In the genomic region with DNA sequence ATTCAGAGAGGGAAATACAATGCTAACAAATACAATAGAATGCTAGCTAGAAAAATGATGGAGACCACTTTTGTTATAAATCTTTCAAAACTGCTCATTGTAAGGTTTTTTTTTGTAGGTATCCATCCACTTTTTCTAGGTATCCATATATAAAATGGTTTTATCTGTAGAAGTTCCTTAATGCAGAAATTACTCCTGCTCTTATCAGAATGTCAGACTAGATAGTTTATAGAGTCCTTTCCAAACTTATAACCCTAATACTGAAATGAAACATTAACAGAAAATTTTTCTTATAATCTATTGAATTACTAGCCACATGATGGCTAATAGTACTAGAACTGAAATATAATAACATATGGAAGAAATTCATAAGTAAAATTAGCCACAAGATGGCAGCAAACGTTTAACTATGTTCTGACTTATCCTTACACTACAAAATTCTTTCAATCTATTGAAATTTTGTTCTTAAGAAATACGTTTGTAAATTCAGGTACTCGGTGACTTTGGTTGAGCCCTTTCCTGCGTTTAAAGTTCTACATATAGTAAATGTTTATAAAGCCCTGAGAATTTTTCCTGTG, we compare ENCODE assay signal across 8 cellular contexts. TPM values are rescaled to one million over a fixed set of nuclear protein-coding genes. Genes with fewer than 3 reads are reported as not detected.
DNase-seq lines count a peak whose midpoint lies in the region; ATAC-seq, FAIRE-seq and TF ChIP-seq lines count a peak whose summit lies in the region.

No MANE protein-coding gene starts in this region.

- peak; percentile 100 for FAIRE-seq in islet of Langerhans (lab: Jason Lieb, UNC)

- no peak overlapping the region for H3K27ac ChIP-seq in MM.1S (ENCODE audit: low read length)
- no peak overlapping the region for H3K27ac ChIP-seq in gastrocnemius medialis
- no peak overlapping the region for H3K27ac ChIP-seq in sigmoid colon

- in situ Hi-C loops in gastrocnemius medialis (cut with MboI; ENCODE audit: low sequenced_read_pairs in 4 of 4) = no loop called here

- H3K9me3 ChIP-seq in MM.1S (replicated peaks; ENCODE audit: insufficient read depth, low read length) = no peaks in the 10 kb centered on the region
- H3K9me3 ChIP-seq in gastrocnemius medialis = no peaks in the 10 kb centered on the region
- no peaks in the 10 kb centered on the region for H3K9me3 ChIP-seq in sigmoid colon

- TF ChIP-seq POLR2A in gastrocnemius medialis (IDR thresholded peaks at IDR 0.05) = no peak
- TF ChIP-seq POLR2A in sigmoid colon (IDR thresholded peaks at IDR 0.05) = no peak

- CTCF ChIA-PET in activated CD4-positive, alpha-beta T cell treated with anti-CD3 and anti-CD28 coated beads, Interleukin-2, amount 10 ng/mL, durations not matched to agents 7 days and 5 days (lab: Charles Lee) = no interaction called here

- intact Hi-C loops in gastrocnemius medialis (cut with DNase I; ENCODE audit: low total_unique reads) (no loop called here), sigmoid colon (cut with DNase I) (no loop called here)

- H3F3A ChIP-seq in MM.1S (ENCODE audit: insufficient read depth, low read length) = no peaks in the 10 kb centered on the region; the same call in 1 of the 2 replicates

- 62 to 76% methylated on average over 4 of the region's 4 CpGs for WGBS in sigmoid colon, 2 donors

- ATAC-seq in gastrocnemius medialis = no peak

- no peaks in the 10 kb centered on the region for H3K9me2 ChIP-seq in MM.1S (replicated peaks; ENCODE audit: insufficient read depth, low read length)

- no peaks in the 10 kb centered on the region for H3K9me3 Mint-ChIP-seq in activated CD4-positive, alpha-beta T cell treated with anti-CD3 and anti-CD28 coated beads, Interleukin-2, amount 10 ng/mL, durations not matched to agents 7 days and 5 days

- H3K27me3 ChIP-seq in MM.1S (replicated peaks; ENCODE audit: insufficient read depth, low read length) (no peaks in the 10 kb centered on the region), gastrocnemius medialis (no peaks in the 10 kb centered on the region), sigmoid colon (no peaks in the 10 kb centered on the region)

- no peak overlapping the region for H3K27ac Mint-ChIP-seq in activated CD4-positive, alpha-beta T cell treated with anti-CD3 and anti-CD28 coated beads, Interleukin-2, amount 10 ng/mL, durations not matched to agents 7 days and 5 days

- H2AFZ ChIP-seq in MM.1S (ENCODE audit: low read length) = no peak overlapping the region

- DNase-seq in NOMO-1 treated with DMSO at 0.1 percent for 48 hours (lab: John Stamatoyannopoulos, UW; ENCODE audit: unreplicated experiment) (peak; percentile 14), NOMO-1 treated with dmso at 0.1 percent for 144 hours (lab: John Stamatoyannopoulos, UW; ENCODE audit: unreplicated experiment) (no peak), MM.1S (peak; percentile 66), SW480 (ENCODE audit: low spot score) (peak; percentile 34), gastrocnemius medialis (no peak), sigmoid colon (no peak)
- DNase-seq in activated CD4-positive, alpha-beta T cell treated with anti-CD3 and anti-CD28 coated beads, Interleukin-2, amount 10 ng/mL, durations not matched to agents 7 days and 5 days = no peak

- H3K36me3 ChIP-seq in MM.1S (replicated peaks; ENCODE audit: insufficient read depth, low read length) (peaks cover 10% of the 10 kb centered on the region; the same call in 1 of the 2 replicates), gastrocnemius medialis (no peaks in the 10 kb centered on the region), sigmoid colon (peaks cover 0 to 8% (median 0%) of the 10 kb centered on the region in 4 donors)

- peaks cover 22% of the 10 kb centered on the region for H3K36me3 Mint-ChIP-seq in activated CD4-positive, alpha-beta T cell treated with anti-CD3 and anti-CD28 coated beads, Interleukin-2, amount 10 ng/mL, durations not matched to agents 7 days and 5 days (ENCODE audit: low read depth)

- no peak overlapping the region for H3K4me2 ChIP-seq in MM.1S (ENCODE audit: low read depth, low read length)

- H3K27me3 Mint-ChIP-seq in activated CD4-positive, alpha-beta T cell treated with anti-CD3 and anti-CD28 coated beads, Interleukin-2, amount 10 ng/mL, durations not matched to agents 7 days and 5 days = no peaks in the 10 kb centered on the region

- no peak for TF ChIP-seq EP300 in sigmoid colon (IDR thresholded peaks at IDR 0.05)

- no peaks in the 10 kb centered on the region for H3K4me1 Mint-ChIP-seq in activated CD4-positive, alpha-beta T cell treated with anti-CD3 and anti-CD28 coated beads, Interleukin-2, amount 10 ng/mL, durations not matched to agents 7 days and 5 days

- TF ChIP-seq CTCF in MM.1S (IDR thresholded peaks at IDR 0.05; ENCODE audit: low read length) (peak; percentile 52), gastrocnemius medialis (IDR thresholded peaks at IDR 0.05 in 4 of 5, conservative IDR thresholded peaks at IDR 0.05 in 1 of 5) (peak in 2 of 5 experiments; percentile 16 to 39), sigmoid colon (IDR thresholded peaks at IDR 0.05) (no peak)

- H3K9ac ChIP-seq in MM.1S (ENCODE audit: low read length) = no peak overlapping the region

- H3K4me3 Mint-ChIP-seq in activated CD4-positive, alpha-beta T cell treated with anti-CD3 and anti-CD28 coated beads, Interleukin-2, amount 10 ng/mL, durations not matched to agents 7 days and 5 days = no peak overlapping the region

- POLR2A ChIA-PET in activated CD4-positive, alpha-beta T cell treated with anti-CD3 and anti-CD28 coated beads, Interleukin-2, amount 10 ng/mL, durations not matched to agents 7 days and 5 days (lab: Charles Lee) = no interaction called here

- H3K4me1 ChIP-seq in MM.1S (ENCODE audit: low read length) = no peaks in the 10 kb centered on the region
- no peaks in the 10 kb centered on the region for H3K4me1 ChIP-seq in gastrocnemius medialis
- no peaks in the 10 kb centered on the region for H3K4me1 ChIP-seq in sigmoid colon

- H3K79me2 ChIP-seq in MM.1S (ENCODE audit: low read length) = no peaks in the 10 kb centered on the region

- no peaks in the 10 kb centered on the region for H4K20me1 ChIP-seq in MM.1S (ENCODE audit: insufficient read depth, low read length)

- no peak overlapping the region for H3K4me3 ChIP-seq in MM.1S (ENCODE audit: low read length)
- H3K4me3 ChIP-seq in gastrocnemius medialis = no peak overlapping the region
- no peak overlapping the region for H3K4me3 ChIP-seq in sigmoid colon

RNA-seq across cellular contexts. Expression of a gene that starts 58.5 kb away (rescaled TPM):
- total RNA-seq in gastrocnemius medialis (1 to 10 TPM; 2.7 to 5.8 (median 3.7) TPM), sigmoid colon (10 to 100 TPM in 2 of 4 donors, 1 to 10 TPM in 2; 3.3 to 21.9 (median 6.8) TPM)
- polyA plus RNA-seq in sigmoid colon = 10 to 100 TPM in 1 of 3 donors, 1 to 10 TPM in 2; 8.4 to 15.5 (median 9.7) TPM
- 10 to 100 TPM; 56.0 to 60.2 TPM for total RNA-seq in activated CD4-positive, alpha-beta T cell treated with anti-CD3 and anti-CD28 coated beads, Interleukin-2, amount 10 ng/mL, durations not matched to agents 7 days and 5 days

Comparison
In these comparisons a context has a peak if more than half of its experiments do, and no peak if none do; other contexts are left out.
1. DNase-seq: peak in NOMO-1 treated with DMSO at 0.1 percent for 48 hours (single experiment), MM.1S (single experiment) and SW480 (single experiment); none in NOMO-1 treated with dmso at 0.1 percent for 144 hours (single experiment), gastrocnemius medialis (0 of 2), sigmoid colon (single experiment) and activated CD4-positive, alpha-beta T cell treated with anti-CD3 and anti-CD28 coated beads, Interleukin-2, amount 10 ng/mL, durations not matched to agents 7 days and 5 days (single experiment).